Comparison of ENCODE assay signal across 20 cellular contexts in the genomic region with DNA sequence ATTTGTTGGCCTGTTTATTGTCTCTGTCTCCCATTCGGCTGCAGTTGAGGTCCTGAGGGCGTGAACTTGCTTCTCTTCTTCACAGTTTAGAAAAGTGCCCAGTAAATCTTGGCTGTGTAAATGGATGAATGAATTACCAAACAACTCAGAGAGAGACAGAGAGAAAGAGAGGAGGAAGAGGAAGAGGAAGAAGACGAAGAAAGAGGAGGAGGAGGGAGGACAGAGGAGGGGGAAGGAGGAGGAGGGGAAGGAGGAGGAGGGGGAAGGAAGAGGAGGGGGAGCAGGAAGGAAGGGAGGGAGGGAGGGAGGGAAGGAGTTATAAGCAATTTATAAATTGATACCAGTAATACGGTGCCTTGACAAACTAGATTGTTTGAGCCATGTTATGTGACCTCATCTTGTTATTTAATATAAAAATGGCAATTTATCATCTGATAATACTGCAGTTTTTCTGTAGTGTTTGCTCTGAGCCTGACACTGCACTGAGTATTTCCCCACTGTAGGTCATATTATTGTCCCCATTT. TPM values are rescaled to one million over a fixed set of nuclear protein-coding genes. Genes with fewer than 3 reads are reported as not detected.
A peak's percentile ranks its signal among the peaks of the same experiment; 100 is the strongest.
DNase-seq lines count a peak whose midpoint lies in the region; ATAC-seq and TF ChIP-seq lines count a peak whose summit lies in the region.
"Had no signal": no experiment of that assay in that cellular context is flagged by ENCODE, and none has a peak within 500 bp of the region (broad histone marks: within the 10 kb centered on the region; RNA-seq: fewer than 3 reads in every experiment).

No MANE protein-coding gene starts in this region.

- peaks cover 4% of the 10 kb centered on the region for H3F3A ChIP-seq in neural progenitor cell (ENCODE audit: low read depth)

- H3K9me3 Mint-ChIP-seq in neural progenitor cell: no peaks in the 10 kb centered on the region

- H3K27me3 ChIP-seq in BLaER1 treated with 17β-estradiol and CSF1 and Interleukin-3, amounts not matched to agents 10 nM and 100 nM: no peaks in the 10 kb centered on the region
- no peaks in the 10 kb centered on the region for H3K27me3 ChIP-seq in HL-60 (ENCODE audit: insufficient read depth, poor library complexity, severe bottlenecking)
- no peaks in the 10 kb centered on the region for H3K27me3 ChIP-seq in OCI-LY3 (ENCODE audit: low read depth, low read length)
- H3K27me3 ChIP-seq in neural progenitor cell: no peaks in the 10 kb centered on the region
- H3K27me3 ChIP-seq: Peyer's patch, SJSA1 had no signal

- 0 out of 20 replicates have a peak overlapping the region, but pooled peaks of 2 of the 10 experiments have one; percentile 0 to 12 for H3K4me3 ChIP-seq in BLaER1 treated with 17β-estradiol and CSF1 and Interleukin-3, amounts not matched to agents 10 nM and 100 nM
- H3K4me3 ChIP-seq in HL-60 (replicated peaks; ENCODE audit: insufficient read depth, low read length): no peak overlapping the region
- H3K4me3 ChIP-seq in OCI-LY3 (ENCODE audit: low read length): no peak overlapping the region
- no peak overlapping the region for H3K4me3 ChIP-seq in neural progenitor cell
- H3K4me3 ChIP-seq: Peyer's patch, SJSA1 had no signal

- H3K36me3 ChIP-seq in BLaER1 treated with 17β-estradiol and CSF1 and Interleukin-3, amounts not matched to agents 10 nM and 100 nM: peaks cover 0 to 89% (median 76%) of the 10 kb centered on the region in 11 experiments; a peak in 18 of 22 replicates
- H3K36me3 ChIP-seq in OCI-LY3 (replicated peaks; ENCODE audit: low read depth, low read length): peaks cover 71% of the 10 kb centered on the region
- H3K36me3 ChIP-seq in neural progenitor cell: no peaks in the 10 kb centered on the region
- H3K36me3 ChIP-seq: Peyer's patch, SJSA1 had no signal

- H3K27me3 Mint-ChIP-seq in neural progenitor cell (ENCODE audit: insufficient read depth, low read depth): peaks cover 5% of the 10 kb centered on the region

- TF ChIP-seq CTCF in HL-60 (IDR thresholded peaks at IDR 0.05; ENCODE audit: insufficient read depth, low read length) (no peak), OCI-LY3 (IDR thresholded peaks at IDR 0.05; ENCODE audit: low read depth, low read length) (no peak), neural progenitor cell (IDR thresholded peaks at IDR 0.05) (no peak)

- H3K27ac ChIP-seq in BLaER1 treated with 17β-estradiol and CSF1 and Interleukin-3, amounts not matched to agents 10 nM and 100 nM: peak overlapping the region; percentile 88 to 100 (median 94)
- peak overlapping the region; percentile 60 for H3K27ac ChIP-seq in HL-60 (replicated peaks)
- H3K27ac ChIP-seq in OCI-LY3 (ENCODE audit: low read length): peak overlapping the region; percentile 76
- H3K27ac ChIP-seq in neural progenitor cell: no peak overlapping the region
- H3K27ac ChIP-seq: C4-2B, Peyer's patch, SJSA1 had no signal

- no peaks in the 10 kb centered on the region for H4K20me1 ChIP-seq in BLaER1 treated with 17β-estradiol and CSF1 and Interleukin-3, amounts not matched to agents 10 nM and 100 nM
- H4K20me1 ChIP-seq in OCI-LY3 (ENCODE audit: insufficient read depth, low read length): peaks cover 7% of the 10 kb centered on the region; the same call in 1 of the 2 replicates
- no peaks in the 10 kb centered on the region for H4K20me1 ChIP-seq in neural progenitor cell (ENCODE audit: low read depth)

- no peak overlapping the region for H3K4me3 Mint-ChIP-seq in neural progenitor cell

- peak overlapping the region; percentile 68 to 90 (median 80) for H3K9ac ChIP-seq in BLaER1 treated with 17β-estradiol and CSF1 and Interleukin-3, amounts not matched to agents 10 nM and 100 nM
- H3K9ac ChIP-seq in OCI-LY3 (ENCODE audit: low read length) (no peak overlapping the region), neural progenitor cell (no peak overlapping the region)

- H3K27ac Mint-ChIP-seq in neural progenitor cell: no peak overlapping the region

- ATAC-seq in GM18907 (IDR thresholded peaks at IDR 0.05; ENCODE audit: unreplicated experiment): no peak
- ATAC-seq in HG03521 (IDR thresholded peaks at IDR 0.05; ENCODE audit: unreplicated experiment): no peak
- ATAC-seq: HCT116 had no signal

- H3K9me3 ChIP-seq in BLaER1 treated with 17β-estradiol and CSF1 and Interleukin-3, amounts not matched to agents 10 nM and 100 nM (replicated peaks in 1 of 11): peaks cover 0 to 29% (median 0%) of the 10 kb centered on the region in 11 experiments; a peak in 7 of 22 replicates
- H3K9me3 ChIP-seq in OCI-LY3 (ENCODE audit: insufficient read depth, low read length) (no peaks in the 10 kb centered on the region), neural progenitor cell (ENCODE audit: low read depth) (no peaks in the 10 kb centered on the region)
- H3K9me3 ChIP-seq: Peyer's patch, SJSA1 had no signal

- peaks cover 49 to 97% (median 85%) of the 10 kb centered on the region in 10 experiments for H3K4me1 ChIP-seq in BLaER1 treated with 17β-estradiol and CSF1 and Interleukin-3, amounts not matched to agents 10 nM and 100 nM
- H3K4me1 ChIP-seq in OCI-LY3 (ENCODE audit: low read length) (peaks cover 46% of the 10 kb centered on the region), neural progenitor cell (peaks cover 13% of the 10 kb centered on the region)
- H3K4me1 ChIP-seq: Peyer's patch had no signal

- DNase-seq in HL-60 (ENCODE audit: low read depth in 1 of 2, low spot score in 1 of 2) (peak; percentile 25 to 55), neural progenitor cell (ENCODE audit: low spot score) (no peak), SK-N-DZ (ENCODE audit: low spot score) (no peak), NCI-H2029 (lab: John Stamatoyannopoulos, UW) (no peak)
- DNase-seq: DND-41, NCI-H1436, NCI-H1930, NCI-H345, NCI-H524 treated with DMSO at 0.1 percent for 48 hours, Peyer's patch, T-helper 9 cell had no signal

- H2AFZ ChIP-seq in OCI-LY3 (ENCODE audit: low read depth, low read length): no peak overlapping the region
- peak overlapping the region; percentile 41 for H2AFZ ChIP-seq in neural progenitor cell (replicated peaks)

- H3K36me3 Mint-ChIP-seq in neural progenitor cell: no peaks in the 10 kb centered on the region

- H3K79me2 ChIP-seq in OCI-LY3 (ENCODE audit: low read length) (peaks cover 44% of the 10 kb centered on the region), neural progenitor cell (ENCODE audit: low read depth) (no peaks in the 10 kb centered on the region)

- H3K4me1 Mint-ChIP-seq in neural progenitor cell: peaks cover 11% of the 10 kb centered on the region

- H3K4me2 ChIP-seq in BLaER1 treated with 17β-estradiol and CSF1 and Interleukin-3, amounts not matched to agents 10 nM and 100 nM: peak overlapping the region; percentile 63 to 89 (median 81)
- H3K4me2 ChIP-seq in OCI-LY3 (ENCODE audit: low read length) (no peak overlapping the region), neural progenitor cell (no peak overlapping the region)

RNA-seq across cellular contexts. Expression of a gene that starts 18.7 kb away (rescaled TPM):
- total RNA-seq in neural progenitor cell (ENCODE audit: low replicate concordance): not detected in 2 replicates
- polyA plus RNA-seq in SK-N-DZ (2014; cell fraction: cytosol; rRNA removed): not detected in 2 replicates
- polyA plus RNA-seq in SK-N-DZ (2014; cell fraction: nucleus; rRNA removed): not detected in 2 replicates
- total RNA-seq: A673, HT1080, SJSA1 had no signal

RNA-seq across cellular contexts. Expression of a gene that starts 38.8 kb away (rescaled TPM):
- total RNA-seq in neural progenitor cell (ENCODE audit: low replicate concordance): 27.9 and 41.7 TPM in 2 replicates
- 36.9 and 39.0 TPM in 2 replicates for polyA plus RNA-seq in SK-N-DZ (2014; cell fraction: cytosol; rRNA removed)
- 28.0 and 34.4 TPM in 2 replicates for polyA plus RNA-seq in SK-N-DZ (2014; cell fraction: nucleus; rRNA removed)

Comparison
In these comparisons a context has a peak if more than half of its experiments do, and no peak if none do; other contexts are left out.
1. H3K4me2 ChIP-seq: peak in BLaER1 treated with 17β-estradiol and CSF1 and Interleukin-3, amounts not matched to agents 10 nM and 100 nM (11 of 11); none in OCI-LY3 (single experiment) and neural progenitor cell (single experiment).
2. H3K9ac ChIP-seq: peak in BLaER1 treated with 17β-estradiol and CSF1 and Interleukin-3, amounts not matched to agents 10 nM and 100 nM (11 of 11); none in OCI-LY3 (single experiment) and neural progenitor cell (single experiment).
3. DNase-seq: peak in HL-60 (2 of 2); none in neural progenitor cell (single experiment), SK-N-DZ (single experiment) and NCI-H2029 (single experiment).